11 cellular contexts compared by ENCODE assay signal in the genomic region with DNA sequence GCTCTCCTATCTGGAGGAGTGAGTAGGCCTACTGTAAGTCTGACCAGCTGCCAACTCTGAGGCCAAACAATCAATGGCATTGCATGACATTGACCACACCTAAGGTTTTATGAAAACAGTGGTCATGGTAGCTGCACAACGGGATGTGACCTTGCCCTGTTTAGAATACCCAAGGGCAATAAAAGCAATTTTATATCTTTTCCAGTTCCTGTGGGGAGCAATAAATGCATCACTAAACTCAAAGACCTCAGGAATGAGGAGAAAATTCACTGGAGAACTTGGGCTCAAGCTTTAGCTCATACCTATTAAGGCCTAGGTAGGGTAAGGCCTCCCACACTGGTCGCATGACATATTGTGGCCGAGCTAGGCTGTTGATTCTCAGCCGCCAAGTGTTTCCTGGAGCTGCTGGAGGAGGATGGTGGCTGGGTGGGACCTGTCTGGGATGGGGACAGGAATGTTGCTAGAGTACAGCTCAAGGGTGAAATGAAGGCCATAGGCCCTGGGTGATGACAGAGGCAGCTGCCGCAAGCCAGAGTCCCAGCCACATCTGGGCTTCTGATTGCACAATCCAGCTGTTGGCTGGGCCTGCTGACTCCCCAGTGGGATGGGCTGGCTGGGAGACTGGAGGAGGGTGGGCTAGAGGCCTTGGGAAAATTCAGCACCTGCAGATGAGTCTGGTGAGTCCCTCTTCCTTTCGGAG.
DNase-seq lines count a peak whose midpoint lies in the region; ATAC-seq and TF ChIP-seq lines count a peak whose summit lies in the region.
"Had no signal": no experiment of that assay in that cellular context is flagged by ENCODE, and none has a peak within 500 bp of the region (broad histone marks: within the 10 kb centered on the region; RNA-seq: fewer than 3 reads in every experiment).

No MANE protein-coding gene starts in this region.

- intact Hi-C loops in upper lobe of right lung (cut with DNase I) = no loop called here

- H3K36me3 ChIP-seq in upper lobe of right lung = no peaks in the 10 kb centered on the region
- H3K36me3 ChIP-seq: brain microvascular endothelial cell had no signal

- no peak overlapping the region for H3K27ac ChIP-seq in upper lobe of right lung
- H3K27ac ChIP-seq: brain microvascular endothelial cell had no signal

- H3K4me1 ChIP-seq in upper lobe of right lung = no peaks in the 10 kb centered on the region

- H3K27me3 ChIP-seq in upper lobe of right lung = no peaks in the 10 kb centered on the region
- H3K27me3 ChIP-seq: brain microvascular endothelial cell had no signal

- H3K4me3 ChIP-seq in fibroblast of mammary gland (ENCODE audit: control insufficient read depth, low read depth, low read length) = no peak overlapping the region
- no peak overlapping the region for H3K4me3 ChIP-seq in upper lobe of right lung

- TF ChIP-seq CTCF in fibroblast of mammary gland (conservative IDR thresholded peaks at IDR 0.05; ENCODE audit: control insufficient read depth, insufficient read depth, low read depth, low read length) (no peak), upper lobe of right lung (IDR thresholded peaks at IDR 0.05) (no peak)

- ATAC-seq in upper lobe of right lung (peak; percentile 75), GM21515 (IDR thresholded peaks at IDR 0.05; ENCODE audit: unreplicated experiment) (no peak), HG03354 (IDR thresholded peaks at IDR 0.05; ENCODE audit: poor library complexity, severe bottlenecking, unreplicated experiment) (no peak)

- DNase-seq in M059J (ENCODE audit: low read depth) (peak; percentile 98), fibroblast of mammary gland (ENCODE audit: low read depth) (peak; percentile 76), mesenteric fat pad (ENCODE audit: low spot score) (peak; percentile 88), upper lobe of right lung (no peak), RPMI8226 (no peak), NCI-H1092 treated with DMSO at 0.1 percent for 48 hours (lab: John Stamatoyannopoulos, UW) (no peak)
- DNase-seq: activated effector memory CD4-positive, alpha-beta T cell treated with anti-CD3 and anti-CD28 coated beads, Interleukin-2, amount 50 U/mL, for 16 hours; brain microvascular endothelial cell; T-helper 2 cell had no signal

- no peaks in the 10 kb centered on the region for H3K9me3 ChIP-seq in upper lobe of right lung

Comparison
In these comparisons a context has a peak if more than half of its experiments do, and no peak if none do; other contexts are left out.
1. DNase-seq: peak in M059J (single experiment), fibroblast of mammary gland (single experiment) and mesenteric fat pad (single experiment); none in upper lobe of right lung (single experiment), RPMI8226 (single experiment) and NCI-H1092 treated with DMSO at 0.1 percent for 48 hours (single experiment).